In genomic region chr6:35297541-35298481, GRCh38 we compare ENCODE assay signal across 1 cellular context.
TF ChIP-seq lines count a peak whose summit lies in the region.

TSS of gene DEF6 (plus strand) at chr6:35297818. CDS start at chr6:35297857, 39 bp downstream.

TF ChIP-seq in K562, 482 proteins besides CTCF, POLR2A, EP300 and RAD21 (continued from another document and continues in another):
- TF ChIP-seq MAZ (CRISPR knock-in tag; conservative IDR thresholded peaks at IDR 0.05 in 1 of 2, IDR thresholded peaks at IDR 0.05 in 1 of 2) (peak; percentile 83 to 94; a peak in 3 of 4 replicates), ZNF764 (CRISPR knock-in tag; IDR thresholded peaks at IDR 0.05; ENCODE audit: low read depth) (no peak), BRD4 (IDR thresholded peaks at IDR 0.05) (peak; percentile 63; the same call in 1 of the 2 replicates), ATF1 (CRISPR knock-in tag; IDR thresholded peaks at IDR 0.05) (no peak), ATF1 (tag; IDR thresholded peaks at IDR 0.05) (peak; percentile 73), CC2D1A (IDR thresholded peaks at IDR 0.05) (peak; percentile 93), HIVEP1 (CRISPR knock-in tag; IDR thresholded peaks at IDR 0.05) (no peak), ZNF586 (CRISPR knock-in tag; conservative IDR thresholded peaks at IDR 0.05) (no peak), ZNF324 (CRISPR knock-in tag; IDR thresholded peaks at IDR 0.05) (no peak), CBFB (CRISPR knock-in tag; IDR thresholded peaks at IDR 0.05) (peak; percentile 99), ATF3 (IDR thresholded peaks at IDR 0.05) (no peak), ATF3 (CRISPR knock-in tag; conservative IDR thresholded peaks at IDR 0.05) (0 out of 2 replicates have a peak, but pooled peaks have one; percentile 23), POLR2AphosphoS5 (IDR thresholded peaks at IDR 0.05; ENCODE audit: control insufficient read depth, insufficient read depth, low read depth, low read length) (peak; percentile 81), ZMIZ1 (IDR thresholded peaks at IDR 0.05; ENCODE audit: low read depth in 2 of 2, low read length in 2 of 2) (peak in 1 of 2 experiments; percentile 76; a peak in 2 of 4 replicates), ZNF121 (CRISPR knock-in tag; conservative IDR thresholded peaks at IDR 0.05) (no peak), HNRNPL (IDR thresholded peaks at IDR 0.05; ENCODE audit: low read depth, low read length) (peak; percentile 56; the same call in 1 of the 2 replicates), IRF9 (tag; IDR thresholded peaks at IDR 0.05) (no peak), PHTF2 (CRISPR knock-in tag; IDR thresholded peaks at IDR 0.05) (no peak), TEAD1 (CRISPR knock-in tag; IDR thresholded peaks at IDR 0.05) (peak in 1 of 2 experiments; percentile 91; a peak in 1 of 4 replicates), PREB (CRISPR knock-in tag; IDR thresholded peaks at IDR 0.05) (peak; percentile 58; the same call in 1 of the 2 replicates), DACH1 (IDR thresholded peaks at IDR 0.05; ENCODE audit: partially characterized antibody) (no peak), SRF (CRISPR knock-in tag; IDR thresholded peaks at IDR 0.05) (peak in 1 of 2 experiments; percentile 67; a peak in 1 of 4 replicates), ZSCAN32 (CRISPR knock-in tag; IDR thresholded peaks at IDR 0.05) (no peak), RREB1 (CRISPR knock-in tag; IDR thresholded peaks at IDR 0.05) (0 out of 2 replicates have a peak, but pooled peaks have one; percentile 7), MGA (IDR thresholded peaks at IDR 0.05) (peak; percentile 77), TAF9B (IDR thresholded peaks at IDR 0.05; ENCODE audit: partially characterized antibody) (no peak), BMI1 (IDR thresholded peaks at IDR 0.05; ENCODE audit: low read length) (no peak), KHSRP (IDR thresholded peaks at IDR 0.05) (no peak), JUN (IDR thresholded peaks at IDR 0.05; ENCODE audit: borderline replicate concordance, low read depth, low read length) (peak; percentile 32; the same call in 1 of the 2 replicates), JUN (CRISPR knock-in tag; IDR thresholded peaks at IDR 0.05; ENCODE audit: borderline replicate concordance) (no peak), MEIS2 (IDR thresholded peaks at IDR 0.05; ENCODE audit: partially characterized antibody) (peak; percentile 59), MTA2 (IDR thresholded peaks at IDR 0.05; ENCODE audit: low read depth) (no peak)
